Comparison of ENCODE assay signal across 8 cellular contexts in genomic region chr10:67837519-67838314, GRCh38. TPM values are rescaled to one million over a fixed set of nuclear protein-coding genes. Genes with fewer than 3 reads are reported as not detected.
DNase-seq lines count a peak whose midpoint lies in the region; ATAC-seq, FAIRE-seq and TF ChIP-seq lines count a peak whose summit lies in the region.

Gene DNAJC12 (minus strand): TSS chr10:67838188. CDS start chr10:67838011, 177 bp downstream.

- in situ Hi-C loops in K562 (cut with MboI) = no loop called here

- peak within 1 kb of the TSS; percentile 54; the same call in 2 of the 3 replicates for H3K27ac ChIP-seq in K562 (ENCODE audit: extremely low read depth, low read depth, low read length)
- peak within 1 kb of the TSS; percentile 24 for H3K27ac ChIP-seq in substantia nigra (ENCODE audit: low read depth, low read length, poor library complexity, severe bottlenecking)

- H3K79me2 ChIP-seq in K562 (ENCODE audit: control insufficient read depth, insufficient read depth, low read length) = peaks cover 49% of the 10 kb centered on the region

- peak; percentile 89 for ATAC-seq in HG03520 (IDR thresholded peaks at IDR 0.05; ENCODE audit: unreplicated experiment)
- ATAC-seq in K562 = peak; percentile 96
- no peak for ATAC-seq in HG03457 (IDR thresholded peaks at IDR 0.05; ENCODE audit: unreplicated experiment)

- no peaks in the 10 kb centered on the region; a peak in 1 of 5 replicates for H3K4me1 ChIP-seq in K562 (replicated peaks in 1 of 2; ENCODE audit: control insufficient read depth in 2 of 2, insufficient read depth in 2 of 2, low read length in 2 of 2)

- TF ChIP-seq EP300 in K562 (IDR thresholded peaks at IDR 0.05; ENCODE audit: low read length) = no peak

- peak; percentile 53 for DNase-seq in A172 (ENCODE audit: low spot score)
- DNase-seq in GM10248 (ENCODE audit: extremely low spot score) = peak; percentile 19
- peak; percentile 86 for DNase-seq in NCI-H82 treated with DMSO at 0.1 percent for 48 hours (lab: John Stamatoyannopoulos, UW; ENCODE audit: unreplicated experiment)
- DNase-seq in K562 (ENCODE audit: extremely low read depth in 1 of 4, low spot score in 3 of 4) = peak; percentile 70 to 83 (median 76)
- DNase-seq in kidney epithelial cell (ENCODE audit: low read depth) = no peak
- peak in 6 of 49 donors; percentile 6 to 71 (median 24) for DNase-seq in substantia nigra (lab: John Stamatoyannopoulos, UW)

- H3K4me3 ChIP-seq in K562 = peak within 1 kb of the TSS; percentile 39
- H3K4me3 ChIP-seq in kidney epithelial cell (ENCODE audit: low read depth, low read length) = peak within 1 kb of the TSS; percentile 25

- H3K4me2 ChIP-seq in K562 (ENCODE audit: insufficient read depth, low read length) = peak within 1 kb of the TSS; percentile 84

- H3K9me1 ChIP-seq in K562 (ENCODE audit: control insufficient read depth, insufficient read depth, low read length) = no peaks in the 10 kb centered on the region

- CTCF ChIA-PET in GM10248 (lab: Yijun Ruan, JAX) = interaction anchor here (1.0 to 2.3 kb wide), 6 partner anchors 10 to 475 kb away, joined by 3 to 11 read pairs (median 4); no protein-coding TSS in a partner anchor
- CTCF ChIA-PET in K562 (lab: Yijun Ruan, JAX; ENCODE audit: low intra/inter-chr PET ratio) = interaction anchor here (1.3 kb wide), 1 partner anchor 319 kb away, joined by 4 read pairs; no protein-coding TSS in a partner anchor

- TF ChIP-seq CTCF in GM10248 (IDR thresholded peaks at IDR 0.05; ENCODE audit: control extremely low read depth, extremely low read depth, low read depth, missing control alignments) (no peak), K562 (IDR thresholded peaks at IDR 0.05 in 2 of 3, conservative IDR thresholded peaks at IDR 0.05 in 1 of 3; ENCODE audit: insufficient read depth in 2 of 3, low read depth in 1 of 3, low read length in 3 of 3) (peak in 2 of 3 experiments; percentile 3 to 25; a peak in 2 of 6 replicates), kidney epithelial cell (IDR thresholded peaks at IDR 0.05; ENCODE audit: insufficient read depth, low read length, poor library complexity, severe bottlenecking) (no peak)

- H2AFZ ChIP-seq in K562 (ENCODE audit: low read depth, low read length) = peak within 1 kb of the TSS; percentile 89

- WGBS in K562 (ENCODE audit: insufficient coverage, low coverage, missing lambda C conversion rate) = 2% methylated on average over 5 of the region's 5 CpGs

- H3K9me3 ChIP-seq in K562 (replicated peaks; ENCODE audit: control insufficient read depth, insufficient read depth, low read depth, low read length) = no peaks in the 10 kb centered on the region; the same call in 1 of the 2 replicates

- POLR2A ChIA-PET in GM10248 (lab: Yijun Ruan, JAX) = no interaction called here
- POLR2A ChIA-PET in K562 (lab: Yijun Ruan, JAX) = interaction anchor here (0.6 to 1.9 kb wide), 10 partner anchors 8 to 40 kb away, joined by 3 to 13 read pairs (median 4); no protein-coding TSS in a partner anchor

- peak; percentile 87 for FAIRE-seq in K562 (lab: Jason Lieb, UNC)

- TF ChIP-seq RAD21 in K562 (CRISPR knock-in tag; conservative IDR thresholded peaks at IDR 0.05 in 1 of 2, IDR thresholded peaks at IDR 0.05 in 1 of 2) = peak in 1 of 2 experiments; percentile 53; a peak in 2 of 4 replicates

- BruUV-seq in K562 (replicated peaks; lab: Mats Ljungman, UMichigan) = TSS peak; percentile 79

- no peaks in the 10 kb centered on the region for H4K20me1 ChIP-seq in K562 (replicated peaks; ENCODE audit: control insufficient read depth, insufficient read depth, low read length)

- intact Hi-C loops in K562 (cut with micrococcal nuclease) = loop anchor here (2.0 kb wide), 1 partner anchor 49 kb away; no protein-coding TSS in a partner anchor

- H3K27me3 ChIP-seq in K562 (ENCODE audit: control insufficient read depth in 2 of 2, insufficient read depth in 2 of 2, low read length in 2 of 2) (no peaks in the 10 kb centered on the region), kidney epithelial cell (ENCODE audit: control insufficient read depth, insufficient read depth, low read length) (no peaks in the 10 kb centered on the region)

- H3K9ac ChIP-seq in K562 (ENCODE audit: insufficient read depth in 1 of 2, low read depth in 2 of 2, low read length in 2 of 2) = peak within 1 kb of the TSS in 1 of 2 experiments; percentile 81; a peak in 2 of 4 replicates

- H3K36me3 ChIP-seq in K562 (ENCODE audit: control insufficient read depth, insufficient read depth, low read length) (no peaks in the 10 kb centered on the region), kidney epithelial cell (ENCODE audit: control insufficient read depth, insufficient read depth, low read length) (no peaks in the 10 kb centered on the region)

- TF ChIP-seq POLR2A in K562 (conservative IDR thresholded peaks at IDR 0.05) = peak; percentile 84

TF ChIP-seq in K562, 482 proteins besides CTCF, POLR2A, EP300 and RAD21 (continues in another document):
- TF ChIP-seq ZC3H8 (IDR thresholded peaks at IDR 0.05) = no peak
- TF ChIP-seq THRA (IDR thresholded peaks at IDR 0.05) = no peak
- no peak for TF ChIP-seq PTRF (tag; IDR thresholded peaks at IDR 0.05)
- no peak for TF ChIP-seq SETDB1 (IDR thresholded peaks at IDR 0.05; ENCODE audit: low read length)
- TF ChIP-seq, protein P1, sequence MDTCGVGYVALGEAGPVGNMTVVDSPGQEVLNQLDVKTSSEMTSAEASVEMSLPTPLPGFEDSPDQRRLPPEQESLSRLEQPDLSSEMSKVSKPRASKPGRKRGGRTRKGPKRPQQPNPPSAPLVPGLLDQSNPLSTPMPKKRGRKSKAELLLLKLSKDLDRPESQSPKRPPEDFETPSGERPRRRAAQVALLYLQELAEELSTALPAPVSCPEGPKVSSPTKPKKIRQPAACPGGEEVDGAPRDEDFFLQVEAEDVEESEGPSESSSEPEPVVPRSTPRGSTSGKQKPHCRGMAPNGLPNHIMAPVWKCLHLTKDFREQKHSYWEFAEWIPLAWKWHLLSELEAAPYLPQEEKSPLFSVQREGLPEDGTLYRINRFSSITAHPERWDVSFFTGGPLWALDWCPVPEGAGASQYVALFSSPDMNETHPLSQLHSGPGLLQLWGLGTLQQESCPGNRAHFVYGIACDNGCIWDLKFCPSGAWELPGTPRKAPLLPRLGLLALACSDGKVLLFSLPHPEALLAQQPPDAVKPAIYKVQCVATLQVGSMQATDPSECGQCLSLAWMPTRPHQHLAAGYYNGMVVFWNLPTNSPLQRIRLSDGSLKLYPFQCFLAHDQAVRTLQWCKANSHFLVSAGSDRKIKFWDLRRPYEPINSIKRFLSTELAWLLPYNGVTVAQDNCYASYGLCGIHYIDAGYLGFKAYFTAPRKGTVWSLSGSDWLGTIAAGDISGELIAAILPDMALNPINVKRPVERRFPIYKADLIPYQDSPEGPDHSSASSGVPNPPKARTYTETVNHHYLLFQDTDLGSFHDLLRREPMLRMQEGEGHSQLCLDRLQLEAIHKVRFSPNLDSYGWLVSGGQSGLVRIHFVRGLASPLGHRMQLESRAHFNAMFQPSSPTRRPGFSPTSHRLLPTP (IDR thresholded peaks at IDR 0.05; ENCODE audit: borderline replicate concordance, extremely low read depth, insufficient read length) = no peak
- no peak for TF ChIP-seq MCM3 (IDR thresholded peaks at IDR 0.05)
- TF ChIP-seq CHD1 (IDR thresholded peaks at IDR 0.05; ENCODE audit: low read length) = no peak
- TF ChIP-seq PCBP1 (IDR thresholded peaks at IDR 0.05; ENCODE audit: low read depth, low read length, poor library complexity, severe bottlenecking) = no peak
- no peak for TF ChIP-seq ZNF121 (CRISPR knock-in tag; conservative IDR thresholded peaks at IDR 0.05)
- TF ChIP-seq MYBL2 (IDR thresholded peaks at IDR 0.05; ENCODE audit: low read depth) = no peak
- TF ChIP-seq MYBL2 (CRISPR knock-in tag; IDR thresholded peaks at IDR 0.05; ENCODE audit: borderline replicate concordance) = no peak
- TF ChIP-seq PTBP1 (IDR thresholded peaks at IDR 0.05; ENCODE audit: low read depth, low read length) = no peak

RNA-seq across cellular contexts. Expression of gene DNAJC12, which starts in this region (rescaled TPM):
- 3.1 and 4.6 TPM in 2 replicates for total RNA-seq in A172 (2014; rRNA removed; shearing (Covaris generic))
- 1.6 and 6.8 TPM in 2 replicates for total RNA-seq in K562 (2011; cell fraction: chromatin; rRNA removed; ENCODE audit: low replicate concordance)
- 1.7 and 2.5 TPM in 2 replicates for total RNA-seq in K562 (2011; cell fraction: nucleolus; rRNA removed)
- total RNA-seq in K562 (2011; cell fraction: nucleoplasm; rRNA removed) = 2.4 and 4.7 TPM in 2 replicates
- total RNA-seq in K562 (2014; rRNA removed) (41.6 and 46.5 TPM in 2 replicates), K562 (2014; rRNA removed; fragmentation: Illumina TruSeq; extraction: Trizol) (68.5 and 79.7 TPM in 2 replicates), K562 (2015; rRNA removed; fragmentation: Illumina TruSeq; extraction: Trizol) (32.3 and 34.4 TPM in 2 replicates), K562 (2021) (37.0 and 42.4 TPM in 2 replicates), kidney epithelial cell (3.0 and 3.1 TPM in 2 replicates)
- polyA plus RNA-seq in K562 (2011; rRNA removed) (7.4 and 7.7 TPM in 2 replicates), K562 (2014; fragmentation: Illumina TruSeq; extraction: Trizol) (88.4 and 90.9 TPM in 2 replicates), K562 (2014; fragmentation: Nextera tagmentation; extraction: Ambion mirVana) (10 to 100 TPM; 92.2 to 95.9 TPM), K562 (2014; rRNA removed) (54.4 and 74.3 TPM in 2 replicates)
- polyA plus RNA-seq in K562 (2011; cell fraction: cytosol; rRNA removed) = 1.1 and 3.8 TPM in 2 replicates
- 0.51 and 1.2 TPM in 2 replicates for polyA plus RNA-seq in K562 (2011; cell fraction: nucleus; rRNA removed)
- polyA plus RNA-seq in K562 (2012) = 30.3 and 94.1 TPM in 2 replicates
- polyA minus RNA-seq in K562 (2011; rRNA and poly(A)+ RNA removed) = 1.9 and 3.2 TPM in 2 replicates
- polyA minus RNA-seq in K562 (2011; cell fraction: cytosol; rRNA and poly(A)+ RNA removed) = 1.7 and 2.1 TPM in 2 replicates
- 0.40 and 1.1 TPM in 2 replicates for polyA minus RNA-seq in K562 (2011; cell fraction: nucleus; rRNA and poly(A)+ RNA removed)

Comparison
In these comparisons a context has a peak if more than half of its experiments do, and no peak if none do; other contexts are left out.
1. CTCF ChIP-seq: peak in K562 (2 of 3); none in GM10248 (single experiment) and kidney epithelial cell (single experiment).